Comparison of ENCODE assay signal across 6 cellular contexts in the genomic region with DNA sequence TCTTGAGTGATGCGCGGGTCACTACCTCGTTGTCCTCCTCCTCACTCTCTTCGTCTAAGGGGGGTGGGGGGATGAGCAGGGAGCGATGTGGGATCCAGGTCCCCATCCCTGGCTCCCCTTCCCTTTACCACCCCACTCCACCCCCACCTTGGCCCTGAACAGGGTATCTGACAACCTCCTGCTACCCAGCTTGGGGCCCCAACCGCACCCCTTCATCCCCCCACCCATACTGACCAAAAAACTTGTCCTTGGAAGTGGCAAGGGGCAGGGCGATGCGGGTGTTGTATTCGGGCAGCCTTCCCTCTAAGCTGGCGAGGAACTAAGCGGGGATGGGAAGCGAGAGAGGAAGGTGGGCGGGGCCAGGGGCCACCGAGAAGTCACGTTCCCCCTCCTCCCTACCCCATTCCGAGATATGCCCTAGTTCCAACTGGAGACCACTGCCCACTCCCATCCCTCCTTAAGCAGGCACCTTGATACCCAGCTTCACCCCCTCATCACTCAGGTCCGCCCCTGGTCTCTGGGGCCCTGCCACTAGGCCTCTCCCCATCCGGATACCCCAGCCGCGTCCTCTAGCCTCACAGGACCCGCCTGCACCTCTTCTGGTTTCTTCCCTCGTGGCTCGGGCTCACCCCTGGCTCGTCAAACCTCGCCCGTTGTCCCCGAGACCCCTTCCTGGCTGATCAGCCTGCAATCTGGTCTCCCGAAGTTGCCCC. TPM values are rescaled to one million over a fixed set of nuclear protein-coding genes. Genes with fewer than 3 reads are reported as not detected.
DNase-seq lines count a peak whose midpoint lies in the region; ATAC-seq and TF ChIP-seq lines count a peak whose summit lies in the region.

No MANE protein-coding gene starts in this region.

- H3K4ac ChIP-seq in mesenchymal stem cell (ENCODE audit: low read depth in 1 of 2, low read length in 2 of 2), result peak overlapping the region in 1 of 2 experiments; percentile 28

- H3K4me1 ChIP-seq in BLaER1 treated with 17β-estradiol and CSF1 and Interleukin-3, amounts not matched to agents 10 nM and 100 nM, result peaks cover 44 to 60% (median 53%) of the 10 kb centered on the region in 10 experiments
- peaks cover 34% of the 10 kb centered on the region for H3K4me1 ChIP-seq in mesenchymal stem cell (ENCODE audit: control insufficient read depth, insufficient read depth, low read depth, low read length)

- peaks cover 54% of the 10 kb centered on the region for H3K27me3 Mint-ChIP-seq in activated CD8-positive, alpha-beta T cell treated with anti-CD3 and anti-CD28 coated beads for 36 hours
- peaks cover 25% of the 10 kb centered on the region for H3K27me3 Mint-ChIP-seq in endothelial cell (ENCODE audit: unreplicated experiment)

- no peaks in the 10 kb centered on the region for H3K79me1 ChIP-seq in mesenchymal stem cell (replicated peaks; ENCODE audit: low read length, poor library complexity, severe bottlenecking)

- no peak overlapping the region for H2AK5ac ChIP-seq in mesenchymal stem cell (ENCODE audit: low read length, severe bottlenecking)

- H2BK15ac ChIP-seq in mesenchymal stem cell (ENCODE audit: low read depth, poor library complexity, severe bottlenecking), result peak overlapping the region; percentile 87

- H3K4me3 Mint-ChIP-seq in activated CD8-positive, alpha-beta T cell treated with anti-CD3 and anti-CD28 coated beads for 36 hours, result peak overlapping the region; percentile 65
- no peak overlapping the region for H3K4me3 Mint-ChIP-seq in endothelial cell (ENCODE audit: unreplicated experiment)

- CTCF ChIA-PET in activated CD8-positive, alpha-beta T cell treated with anti-CD3 and anti-CD28 coated beads for 36 hours (lab: Charles Lee), result interaction anchor here (1.5 to 4.6 kb wide), 4 partner anchors 14 to 75 kb away, joined by 3 to 29 read pairs (median 8); partner anchors contain the start of genes CCDC159, ODAD3, PRKCSH and TMEM205

- intact Hi-C loops in activated CD8-positive, alpha-beta T cell treated with anti-CD3 and anti-CD28 coated beads for 36 hours (cut with micrococcal nuclease), result no loop called here

- H3K27ac Mint-ChIP-seq in activated CD8-positive, alpha-beta T cell treated with anti-CD3 and anti-CD28 coated beads for 36 hours, result no peak overlapping the region
- no peak overlapping the region for H3K27ac Mint-ChIP-seq in endothelial cell (ENCODE audit: unreplicated experiment)

- H3K27me3 ChIP-seq in BLaER1 treated with 17β-estradiol and CSF1 and Interleukin-3, amounts not matched to agents 10 nM and 100 nM, result peaks cover 80 to 83% (median 83%) of the 10 kb centered on the region in 11 experiments
- peaks cover 70 to 78% of the 10 kb centered on the region in 2 experiments for H3K27me3 ChIP-seq in mesenchymal stem cell (ENCODE audit: control insufficient read depth in 1 of 2, insufficient read depth in 1 of 2, low read length in 2 of 2)

- peaks cover 31% of the 10 kb centered on the region for H3K4me1 Mint-ChIP-seq in activated CD8-positive, alpha-beta T cell treated with anti-CD3 and anti-CD28 coated beads for 36 hours (ENCODE audit: low read depth)
- peaks cover 2% of the 10 kb centered on the region for H3K4me1 Mint-ChIP-seq in endothelial cell (ENCODE audit: unreplicated experiment)

- peak overlapping the region in 1 of 2 experiments; percentile 68 for H3K14ac ChIP-seq in mesenchymal stem cell (ENCODE audit: low read length in 2 of 2)

- peak overlapping the region in 1 of 2 experiments; percentile 56 for H3K23ac ChIP-seq in mesenchymal stem cell (ENCODE audit: low read length in 2 of 2)

- peak overlapping the region; percentile 29 to 72 (median 59); a peak in 20 of 22 replicates for H3K9ac ChIP-seq in BLaER1 treated with 17β-estradiol and CSF1 and Interleukin-3, amounts not matched to agents 10 nM and 100 nM
- H3K9ac ChIP-seq in mesenchymal stem cell (ENCODE audit: low read length), result peak overlapping the region; percentile 38

- no peak overlapping the region for H2BK5ac ChIP-seq in mesenchymal stem cell (ENCODE audit: low read depth, low read length, poor library complexity, severe bottlenecking)

- peak overlapping the region in 6 of 11 experiments; percentile 21 to 48 (median 37); a peak in 10 of 22 replicates for H3K27ac ChIP-seq in BLaER1 treated with 17β-estradiol and CSF1 and Interleukin-3, amounts not matched to agents 10 nM and 100 nM
- H3K27ac ChIP-seq in mesenchymal stem cell (ENCODE audit: low read length, poor library complexity, severe bottlenecking), result no peak overlapping the region

- no peaks in the 10 kb centered on the region for H3K36me3 ChIP-seq in BLaER1 treated with 17β-estradiol and CSF1 and Interleukin-3, amounts not matched to agents 10 nM and 100 nM
- H3K36me3 ChIP-seq in mesenchymal stem cell (ENCODE audit: control insufficient read depth in 1 of 2, insufficient read depth in 2 of 2, low read depth in 1 of 2, low read length in 2 of 2), result peaks cover 0 to 2% of the 10 kb centered on the region in 2 experiments

- peak; percentile 39 for DNase-seq in activated CD8-positive, alpha-beta T cell treated with anti-CD3 and anti-CD28 coated beads for 36 hours
- no peak for DNase-seq in mesenchymal stem cell
- DNase-seq in endothelial cell (ENCODE audit: low spot score), result no peak
- no peak for DNase-seq in AG08395 (ENCODE audit: low spot score)
- DNase-seq in SK-N-DZ (ENCODE audit: low spot score), result no peak

- H3K36me3 Mint-ChIP-seq in activated CD8-positive, alpha-beta T cell treated with anti-CD3 and anti-CD28 coated beads for 36 hours (ENCODE audit: low read depth), result no peaks in the 10 kb centered on the region
- H3K36me3 Mint-ChIP-seq in endothelial cell (ENCODE audit: low read depth, unreplicated experiment), result no peaks in the 10 kb centered on the region

- no peak for TF ChIP-seq CTCF in activated CD8-positive, alpha-beta T cell treated with anti-CD3 and anti-CD28 coated beads for 36 hours (IDR thresholded peaks at IDR 0.05)
- no peak for TF ChIP-seq CTCF in endothelial cell (IDR thresholded peaks at IDR 0.05; ENCODE audit: unreplicated experiment)

- H3K9me3 Mint-ChIP-seq in activated CD8-positive, alpha-beta T cell treated with anti-CD3 and anti-CD28 coated beads for 36 hours, result no peaks in the 10 kb centered on the region
- no peaks in the 10 kb centered on the region for H3K9me3 Mint-ChIP-seq in endothelial cell (ENCODE audit: unreplicated experiment)

- no peak for ATAC-seq in activated CD8-positive, alpha-beta T cell treated with anti-CD3 and anti-CD28 coated beads for 36 hours

- 20% methylated on average over 27 of the region's 28 CpGs for WGBS in mesenchymal stem cell

- peak overlapping the region; percentile 72 for H4K8ac ChIP-seq in mesenchymal stem cell (ENCODE audit: low read length)

- H2BK12ac ChIP-seq in mesenchymal stem cell (ENCODE audit: low read length in 2 of 2), result peak overlapping the region in 1 of 2 experiments; percentile 88

- H3K4me2 ChIP-seq in BLaER1 treated with 17β-estradiol and CSF1 and Interleukin-3, amounts not matched to agents 10 nM and 100 nM, result peak overlapping the region; percentile 91 to 99 (median 97)
- H3K4me2 ChIP-seq in mesenchymal stem cell (ENCODE audit: low read length, poor library complexity, severe bottlenecking), result peak overlapping the region; percentile 53

- H2BK120ac ChIP-seq in mesenchymal stem cell (ENCODE audit: low read depth, low read length), result no peak overlapping the region

- H3K9me3 ChIP-seq in BLaER1 treated with 17β-estradiol and CSF1 and Interleukin-3, amounts not matched to agents 10 nM and 100 nM (replicated peaks in 1 of 11), result peaks cover 0 to 5% (median 0%) of the 10 kb centered on the region in 11 experiments; a peak in 3 of 22 replicates
- H3K9me3 ChIP-seq in mesenchymal stem cell (ENCODE audit: control insufficient read depth, low read length), result no peaks in the 10 kb centered on the region

- peaks cover 0 to 54% (median 10%) of the 10 kb centered on the region in 11 experiments; a peak in 13 of 22 replicates for H4K20me1 ChIP-seq in BLaER1 treated with 17β-estradiol and CSF1 and Interleukin-3, amounts not matched to agents 10 nM and 100 nM

- H3K18ac ChIP-seq in mesenchymal stem cell (ENCODE audit: low read depth in 1 of 2, low read length in 2 of 2), result peak overlapping the region; percentile 18 to 54

- POLR2A ChIA-PET in activated CD8-positive, alpha-beta T cell treated with anti-CD3 and anti-CD28 coated beads for 36 hours (lab: Charles Lee), result interaction anchor here (1.1 to 6.1 kb wide), 6 partner anchors 14 to 61 kb away, joined by 3 to 26 read pairs (median 4); partner anchors contain the start of genes EPOR, ODAD3 and PRKCSH

- H3K4me3 ChIP-seq in BLaER1 treated with 17β-estradiol and CSF1 and Interleukin-3, amounts not matched to agents 10 nM and 100 nM, result peak overlapping the region; percentile 32 to 76 (median 58)
- peak overlapping the region in 1 of 2 experiments; percentile 46 for H3K4me3 ChIP-seq in mesenchymal stem cell (ENCODE audit: insufficient read depth in 1 of 2, low read depth in 1 of 2, low read length in 2 of 2)

- H4K91ac ChIP-seq in mesenchymal stem cell (ENCODE audit: low read length), result no peak overlapping the region

- peak overlapping the region; percentile 29 for H2AFZ ChIP-seq in mesenchymal stem cell (ENCODE audit: low read depth, low read length)

RNA-seq across cellular contexts. Expression of gene RGL3, which starts 1.9 kb away (rescaled TPM):
- total RNA-seq in activated CD8-positive, alpha-beta T cell treated with anti-CD3 and anti-CD28 coated beads for 36 hours, result not detected
- 3.4 TPM for polyA plus RNA-seq in mesenchymal stem cell (2013, experiment 1 of 2)
- polyA plus RNA-seq in mesenchymal stem cell (2013, experiment 2 of 2), result 2.5 TPM
- 0.69 TPM for total RNA-seq in endothelial cell (ENCODE audit: unreplicated experiment)
- polyA plus RNA-seq in SK-N-DZ (2014; cell fraction: cytosol; rRNA removed), result not detected in 2 replicates
- not detected in 2 replicates for polyA plus RNA-seq in SK-N-DZ (2014; cell fraction: nucleus; rRNA removed)

RNA-seq across cellular contexts. Expression of gene ODAD3, which starts 13.9 kb away (rescaled TPM):
- under 1 TPM; 0.47 to 0.70 TPM for total RNA-seq in activated CD8-positive, alpha-beta T cell treated with anti-CD3 and anti-CD28 coated beads for 36 hours
- polyA plus RNA-seq in mesenchymal stem cell (2013, experiment 1 of 2), result 0.50 TPM
- 0.40 TPM for polyA plus RNA-seq in mesenchymal stem cell (2013, experiment 2 of 2)
- 0.64 TPM for total RNA-seq in endothelial cell (ENCODE audit: unreplicated experiment)
- polyA plus RNA-seq in SK-N-DZ (2014; cell fraction: cytosol; rRNA removed), result 0.42 and 6.6 TPM in 2 replicates
- 10.7 TPM in 1 of 2 replicates, not detected in the other for polyA plus RNA-seq in SK-N-DZ (2014; cell fraction: nucleus; rRNA removed)

RNA-seq across cellular contexts. Expression of gene PRKCSH, which starts 14.4 kb away (rescaled TPM):
- total RNA-seq in activated CD8-positive, alpha-beta T cell treated with anti-CD3 and anti-CD28 coated beads for 36 hours, result 100 to 1,000 TPM; 207 to 211 TPM
- polyA plus RNA-seq in mesenchymal stem cell (2013, experiment 1 of 2), result 307 TPM
- polyA plus RNA-seq in mesenchymal stem cell (2013, experiment 2 of 2), result 301 TPM
- total RNA-seq in endothelial cell (ENCODE audit: unreplicated experiment), result 466 TPM
- polyA plus RNA-seq in SK-N-DZ (2014; cell fraction: cytosol; rRNA removed), result 54.2 and 58.9 TPM in 2 replicates
- polyA plus RNA-seq in SK-N-DZ (2014; cell fraction: nucleus; rRNA removed), result 111 and 113 TPM in 2 replicates

RNA-seq across cellular contexts. Expression of gene EPOR, which starts 36.9 kb away (rescaled TPM):
- total RNA-seq in activated CD8-positive, alpha-beta T cell treated with anti-CD3 and anti-CD28 coated beads for 36 hours, result 1 to 10 TPM; 7.0 to 9.8 TPM
- 16.4 TPM for polyA plus RNA-seq in mesenchymal stem cell (2013, experiment 1 of 2)
- 17.2 TPM for polyA plus RNA-seq in mesenchymal stem cell (2013, experiment 2 of 2)
- 18.4 TPM for total RNA-seq in endothelial cell (ENCODE audit: unreplicated experiment)
- polyA plus RNA-seq in SK-N-DZ (2014; cell fraction: cytosol; rRNA removed), result 7.1 and 11.3 TPM in 2 replicates
- 8.9 and 9.2 TPM in 2 replicates for polyA plus RNA-seq in SK-N-DZ (2014; cell fraction: nucleus; rRNA removed)

RNA-seq across cellular contexts. Expression of gene SWSAP1, which starts 46.6 kb away (rescaled TPM):
- total RNA-seq in activated CD8-positive, alpha-beta T cell treated with anti-CD3 and anti-CD28 coated beads for 36 hours, result 1 to 10 TPM; 1.5 to 1.8 TPM
- polyA plus RNA-seq in mesenchymal stem cell (2013, experiment 1 of 2), result 3.4 TPM
- 3.8 TPM for polyA plus RNA-seq in mesenchymal stem cell (2013, experiment 2 of 2)
- 3.3 TPM for total RNA-seq in endothelial cell (ENCODE audit: unreplicated experiment)
- polyA plus RNA-seq in SK-N-DZ (2014; cell fraction: cytosol; rRNA removed), result 0.68 and 3.3 TPM in 2 replicates
- 1.1 and 1.5 TPM in 2 replicates for polyA plus RNA-seq in SK-N-DZ (2014; cell fraction: nucleus; rRNA removed)
